In the genomic region with DNA sequence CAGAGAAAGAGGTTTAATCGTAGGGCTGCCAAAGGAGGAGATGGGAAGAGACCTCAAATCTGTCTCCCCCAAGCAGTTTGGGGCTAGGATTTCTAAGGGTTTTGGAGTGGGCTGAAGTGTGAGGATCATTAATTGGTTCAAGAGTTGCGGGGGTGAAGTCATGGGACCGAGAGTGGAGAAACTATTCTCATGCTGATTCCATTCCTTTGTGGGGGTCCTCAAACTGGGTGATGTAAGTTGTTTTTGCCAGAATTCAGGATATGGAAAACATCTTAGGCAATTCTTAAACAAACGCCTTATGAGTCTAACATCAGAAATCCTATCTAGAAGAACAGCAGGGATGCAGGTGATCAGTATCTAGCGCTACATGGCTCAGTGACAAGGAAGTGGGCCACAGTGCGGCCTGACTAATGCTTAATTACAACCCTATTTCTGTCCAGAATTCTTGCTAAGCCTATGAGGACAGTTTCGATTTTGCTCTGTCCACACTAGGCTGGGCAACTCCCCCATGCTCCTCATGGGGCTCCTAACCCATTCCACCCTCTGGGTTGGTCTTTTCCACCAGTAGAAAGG, we compare ENCODE assay signal across 23 cellular contexts. TPM values are rescaled to one million over a fixed set of nuclear protein-coding genes. Genes with fewer than 3 reads are reported as not detected.
DNase-seq lines count a peak whose midpoint lies in the region; ATAC-seq and TF ChIP-seq lines count a peak whose summit lies in the region.
"Had no signal": no experiment of that assay in that cellular context is flagged by ENCODE, and none has a peak within 500 bp of the region (broad histone marks: within the 10 kb centered on the region; RNA-seq: fewer than 3 reads in every experiment).

No MANE protein-coding gene starts in this region.

- H3K18ac ChIP-seq in mesendoderm (ENCODE audit: low read length): peak overlapping the region; percentile 77

- H3K4me2 ChIP-seq in GM23338: peak overlapping the region; percentile 52; the same call in 1 of the 2 replicates
- no peak overlapping the region for H3K4me2 ChIP-seq in mesendoderm (ENCODE audit: low read length)
- H3K4me2 ChIP-seq: BLaER1 had no signal

- H3K4me1 Mint-ChIP-seq in GM23338: peaks cover 27% of the 10 kb centered on the region
- H3K4me1 Mint-ChIP-seq: CD4-positive, CD25-positive, alpha-beta regulatory T cell had no signal

- H3K9ac ChIP-seq in HUES64 (ENCODE audit: low read depth, low read length) (no peak overlapping the region), mesendoderm (ENCODE audit: low read length) (no peak overlapping the region)
- H3K9ac ChIP-seq: BLaER1 had no signal

- H4K5ac ChIP-seq in mesendoderm (ENCODE audit: low read length): no peak overlapping the region

- H3K9me3 ChIP-seq in HUES64 (ENCODE audit: insufficient read depth, low read depth, low read length): no peaks in the 10 kb centered on the region
- H3K9me3 ChIP-seq: BLaER1, SJCRH30 had no signal

- H3K36me3 Mint-ChIP-seq in GM23338 (ENCODE audit: low read depth): no peaks in the 10 kb centered on the region
- H3K36me3 Mint-ChIP-seq: CD4-positive, CD25-positive, alpha-beta regulatory T cell had no signal

- H2AK5ac ChIP-seq in mesendoderm (ENCODE audit: low read length): peak overlapping the region; percentile 3

- H3K27ac Mint-ChIP-seq in GM23338: peak overlapping the region; percentile 10; the same call in 1 of the 2 replicates
- H3K27ac Mint-ChIP-seq: CD4-positive, CD25-positive, alpha-beta regulatory T cell had no signal

- H2BK15ac ChIP-seq in mesendoderm (replicated peaks; ENCODE audit: low read depth): no peak overlapping the region

- peaks cover 1% of the 10 kb centered on the region for H3K27me3 Mint-ChIP-seq in GM23338 (ENCODE audit: insufficient read depth, low read depth, poor library complexity)

- H3K79me1 ChIP-seq in mesendoderm (ENCODE audit: low read length): no peaks in the 10 kb centered on the region

- peak; percentile 24; the same call in 2 of the 3 replicates for ATAC-seq in GM23338
- ATAC-seq in HG02678 (IDR thresholded peaks at IDR 0.05; ENCODE audit: unreplicated experiment): no peak
- ATAC-seq in HG02642 (IDR thresholded peaks at IDR 0.05; ENCODE audit: poor library complexity, unreplicated experiment): no peak
- ATAC-seq: GM12878 had no signal

- H3K56ac ChIP-seq in mesendoderm (ENCODE audit: low read length): peak overlapping the region; percentile 68

- H3K27me3 ChIP-seq in GM23338 (ENCODE audit: insufficient read depth) (no peaks in the 10 kb centered on the region), HUES64 (ENCODE audit: insufficient read depth, low read length) (no peaks in the 10 kb centered on the region), mesendoderm (ENCODE audit: insufficient read depth, low read length, poor library complexity) (no peaks in the 10 kb centered on the region)
- H3K27me3 ChIP-seq: BLaER1, MG63, SJCRH30 had no signal

- H3K4me1 ChIP-seq in GM23338 (ENCODE audit: insufficient read depth) (peaks cover 27% of the 10 kb centered on the region), HUES64 (ENCODE audit: insufficient read depth, low read length) (peaks cover 25% of the 10 kb centered on the region), mesendoderm (ENCODE audit: control insufficient read depth, low read depth, low read length) (peaks cover 35% of the 10 kb centered on the region)
- H3K4me1 ChIP-seq: BLaER1 had no signal

- DNase-seq in GM23338 (ENCODE audit: low spot score): no peak
- peak; percentile 50 for DNase-seq in RPMI7951 (ENCODE audit: low read depth)
- DNase-seq in mesendoderm: peak; percentile 51
- no peak for DNase-seq in iPS-NIHi11 (ENCODE audit: low spot score)
- no peak for DNase-seq in DMS79 (lab: John Stamatoyannopoulos, UW)
- DNase-seq: CD4-positive, CD25-positive, alpha-beta regulatory T cell; DMS153; GDM1; H7; KBM-7; MG63; NCI-H2029; NCI-H446 treated with DMSO at 0.1 percent for 48 hours; NCI-H526; NCI-H82; SJCRH30; T-helper 2 cell had no signal

- no peaks in the 10 kb centered on the region for H3F3A ChIP-seq in GM23338 (replicated peaks; ENCODE audit: low read depth)

- H3K4me3 ChIP-seq in GM23338: no peak overlapping the region
- H3K4me3 ChIP-seq in HUES64 (ENCODE audit: low read length): no peak overlapping the region
- H3K4me3 ChIP-seq in mesendoderm (ENCODE audit: low read length): no peak overlapping the region
- H3K4me3 ChIP-seq: BLaER1, GM12878, MG63, SJCRH30 had no signal

- WGBS in HUES64: 77% methylated on average over 7 of the region's 7 CpGs
- WGBS in mesendoderm (ENCODE audit: extremely low coverage, insufficient coverage, low lambda C conversion rate): no CpG with 5 or more reads among the region's 7 CpGs

- H3K9me3 Mint-ChIP-seq in GM23338: no peaks in the 10 kb centered on the region

- H3K36me3 ChIP-seq in GM23338 (ENCODE audit: insufficient read depth) (no peaks in the 10 kb centered on the region; the same call in 1 of the 2 replicates), HUES64 (ENCODE audit: insufficient read depth, low read length) (no peaks in the 10 kb centered on the region), mesendoderm (ENCODE audit: control insufficient read depth, insufficient read depth, low read length) (no peaks in the 10 kb centered on the region)
- H3K36me3 ChIP-seq: BLaER1, MG63, SJCRH30 had no signal

- H3K27ac ChIP-seq in GM23338 (ENCODE audit: low read depth) (no peak overlapping the region), HUES64 (ENCODE audit: low read depth, low read length) (peak overlapping the region; percentile 12; the same call in 1 of the 2 replicates), mesendoderm (ENCODE audit: low read depth, low read length) (peak overlapping the region; percentile 68)
- H3K27ac ChIP-seq: BLaER1, HL-60, SJCRH30 had no signal

- no peak overlapping the region for H4K8ac ChIP-seq in mesendoderm (ENCODE audit: low read depth, low read length)

- H4K20me1 ChIP-seq in GM23338 (replicated peaks; ENCODE audit: insufficient read depth): no peaks in the 10 kb centered on the region
- H4K20me1 ChIP-seq: BLaER1 had no signal

- peak overlapping the region; percentile 88 for H2BK120ac ChIP-seq in mesendoderm (ENCODE audit: low read depth, low read length)

- peak overlapping the region; percentile 70 for H2AFZ ChIP-seq in GM23338

- H3K9me2 ChIP-seq in GM23338 (ENCODE audit: insufficient read depth): peaks cover 15% of the 10 kb centered on the region

- H3K4ac ChIP-seq in mesendoderm (ENCODE audit: low read depth, low read length): peak overlapping the region; percentile 83

- TF ChIP-seq CTCF in GM23338 (conservative IDR thresholded peaks at IDR 0.05; ENCODE audit: low read depth in 2 of 2): no peak

- H2BK5ac ChIP-seq in mesendoderm (ENCODE audit: low read length): peak overlapping the region; percentile 33

- H3K79me2 ChIP-seq in GM23338 (replicated peaks; ENCODE audit: insufficient read depth): no peaks in the 10 kb centered on the region
- H3K79me2 ChIP-seq in mesendoderm (ENCODE audit: control insufficient read depth, insufficient read depth, low read length): no peaks in the 10 kb centered on the region

- no peak overlapping the region for H3K23ac ChIP-seq in mesendoderm (ENCODE audit: low read length)

- no peak overlapping the region for H3K4me3 Mint-ChIP-seq in GM23338
- H3K4me3 Mint-ChIP-seq: CD4-positive, CD25-positive, alpha-beta regulatory T cell had no signal

TF ChIP-seq in GM23338, 12 proteins besides CTCF, POLR2A, EP300 and RAD21 (continues in another document):
- TF ChIP-seq EZH2phosphoT487 (IDR thresholded peaks at IDR 0.05; ENCODE audit: unreplicated experiment) (no peak), NANOG (IDR thresholded peaks at IDR 0.05; ENCODE audit: borderline replicate concordance) (no peak)

RNA-seq across cellular contexts. Expression of a gene that starts 27.7 kb away (rescaled TPM):
- 83.7 and 113 TPM in 2 replicates for total RNA-seq in GM23338 (2014; rRNA removed; shearing (Covaris generic))
- 13.8 and 14.9 TPM in 2 replicates for polyA plus RNA-seq in GM23338 (2016; fragmentation: Nextera tagmentation; extraction: Ambion mirVana)
- 24.8 TPM for polyA plus RNA-seq in HUES64 (2013, experiment 1 of 2)
- polyA plus RNA-seq in HUES64 (2013, experiment 2 of 2): 25.6 TPM
- 34.0 and 46.8 TPM in 2 replicates for total RNA-seq in RPMI7951 (2014; rRNA removed; shearing (Covaris generic))
- 32.6 TPM for polyA plus RNA-seq in mesendoderm (2013, experiment 1 of 2)
- polyA plus RNA-seq in mesendoderm (2013, experiment 2 of 2): 32.2 TPM

Comparison
In these comparisons a context has a peak if more than half of its experiments do, and no peak if none do; other contexts are left out.
1. DNase-seq: peak in RPMI7951 (single experiment) and mesendoderm (single experiment); none in GM23338 (single experiment), iPS-NIHi11 (single experiment) and DMS79 (single experiment).